In genomic region chr9:122040573-122041242, GRCh38 we compare ENCODE assay signal across 1 cellular context.
TF ChIP-seq lines count a peak whose summit lies in the region.

No MANE protein-coding gene starts in this region.

TF ChIP-seq in GM12878, 131 proteins besides CTCF, POLR2A, EP300 and RAD21 (continued from another document):
- TF ChIP-seq ZNF687 (IDR thresholded peaks at IDR 0.05): no peak
- TF ChIP-seq BRCA1 (IDR thresholded peaks at IDR 0.05; ENCODE audit: low read depth, low read length): no peak
- TF ChIP-seq MTA3 (IDR thresholded peaks at IDR 0.05; ENCODE audit: borderline replicate concordance, low read length): no peak
- TF ChIP-seq NR2C1 (IDR thresholded peaks at IDR 0.05): no peak
- TF ChIP-seq TCF12 (IDR thresholded peaks at IDR 0.05; ENCODE audit: low read depth, low read length): no peak
- no peak for TF ChIP-seq ESRRA (IDR thresholded peaks at IDR 0.05; ENCODE audit: low read length)
- no peak for TF ChIP-seq IKZF2 (IDR thresholded peaks at IDR 0.05)
- TF ChIP-seq POLR2AphosphoS2 (IDR thresholded peaks at IDR 0.05; ENCODE audit: low read depth, low read length): no peak
- no peak for TF ChIP-seq ATF7 (IDR thresholded peaks at IDR 0.05; ENCODE audit: low read depth)
- no peak for TF ChIP-seq ZNF384 (IDR thresholded peaks at IDR 0.05; ENCODE audit: borderline replicate concordance, low read depth, low read length)
- TF ChIP-seq STAT3 (IDR thresholded peaks at IDR 0.05; ENCODE audit: low read depth, low read length): no peak
